Comparison of ENCODE assay signal across 17 cellular contexts in the genomic region with DNA sequence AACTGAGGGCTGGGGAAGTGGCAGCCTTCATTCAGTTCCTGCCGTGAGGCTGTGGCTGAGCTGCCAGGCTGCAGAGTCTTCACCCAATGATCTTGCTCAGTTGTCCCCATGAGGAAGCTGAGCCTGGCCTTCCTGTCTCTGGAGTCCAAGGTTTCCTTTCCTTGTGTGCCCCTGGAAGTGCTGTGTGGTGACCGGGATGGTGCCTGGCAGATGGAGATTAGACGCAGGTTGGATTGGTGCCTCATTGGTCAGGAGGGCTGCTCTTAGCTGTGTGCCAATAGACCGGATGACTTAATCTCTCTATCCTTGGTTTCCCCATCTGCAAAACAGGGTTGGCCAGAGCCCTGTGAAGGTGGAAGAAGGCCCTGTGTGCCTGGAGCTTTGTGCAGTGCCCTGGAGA. TPM values are rescaled to one million over a fixed set of nuclear protein-coding genes. Genes with fewer than 3 reads are reported as not detected.
DNase-seq lines count a peak whose midpoint lies in the region; ATAC-seq and TF ChIP-seq lines count a peak whose summit lies in the region.
"Had no signal": no experiment of that assay in that cellular context is flagged by ENCODE, and none has a peak within 500 bp of the region (broad histone marks: within the 10 kb centered on the region; RNA-seq: fewer than 3 reads in every experiment).

No MANE protein-coding gene starts in this region.

- peak overlapping the region in 1 of 7 donors; percentile 9 for H3K4me3 Mint-ChIP-seq in CD8-positive, alpha-beta memory T cell
- H3K4me3 Mint-ChIP-seq: memory B cell had no signal

- TF ChIP-seq CTCF in A673 (conservative IDR thresholded peaks at IDR 0.05; ENCODE audit: low read depth, low read length) (no peak), ascending aorta (IDR thresholded peaks at IDR 0.05) (no peak)

- no peaks in the 10 kb centered on the region for H3K27me3 ChIP-seq in A673 (replicated peaks; ENCODE audit: insufficient read depth, low read depth, low read length, poor library complexity)
- H3K27me3 ChIP-seq in CD8-positive, alpha-beta memory T cell (ENCODE audit: insufficient read depth, low read length, poor library complexity, severe bottlenecking): no peaks in the 10 kb centered on the region
- no peaks in the 10 kb centered on the region for H3K27me3 ChIP-seq in duodenal mucosa (ENCODE audit: control insufficient read depth in 1 of 2, insufficient read depth in 2 of 2, low read length in 2 of 2)
- no peaks in the 10 kb centered on the region for H3K27me3 ChIP-seq in mucosa of rectum (ENCODE audit: control insufficient read depth in 2 of 2, insufficient read depth in 2 of 2, low read length in 2 of 2)
- H3K27me3 ChIP-seq in aorta (ENCODE audit: control insufficient read depth in 1 of 2, insufficient read depth in 2 of 2, low read length in 1 of 2): no peaks in the 10 kb centered on the region
- H3K27me3 ChIP-seq in ascending aorta: no peaks in the 10 kb centered on the region
- H3K27me3 ChIP-seq: esophagus muscularis mucosa, tibial nerve had no signal

- peaks cover 0 to 24% (median 0%) of the 10 kb centered on the region in 3 donors for H3K36me3 Mint-ChIP-seq in CD8-positive, alpha-beta memory T cell

- H3K9me3 Mint-ChIP-seq in CD8-positive, alpha-beta memory T cell: no peaks in the 10 kb centered on the region

- H3K27ac ChIP-seq in A673 (ENCODE audit: low read depth, low read length, poor library complexity, severe bottlenecking) (peak overlapping the region; percentile 2), duodenal mucosa (ENCODE audit: low read depth, low read length) (peak overlapping the region; percentile 85), mucosa of rectum (ENCODE audit: low read depth in 2 of 2, low read length in 2 of 2) (peak overlapping the region; percentile 99), aorta (ENCODE audit: low read depth in 1 of 2, low read length in 2 of 2) (peak overlapping the region in 1 of 2 donors; percentile 18), ascending aorta (no peak overlapping the region)
- H3K27ac ChIP-seq in CD8-positive, alpha-beta memory T cell (ENCODE audit: low read depth, low read length): peak overlapping the region; percentile 17
- H3K27ac ChIP-seq: esophagus muscularis mucosa, parathyroid adenoma had no signal

- no peaks in the 10 kb centered on the region for H3K27me3 Mint-ChIP-seq in CD8-positive, alpha-beta memory T cell
- H3K27me3 Mint-ChIP-seq: memory B cell had no signal

- POLR2A ChIA-PET in A673 (lab: Charles Lee; ENCODE audit: low non-redundant PET): no interaction called here
- POLR2A ChIA-PET in CD8-positive, alpha-beta memory T cell (lab: Charles Lee): no interaction called here

- intact Hi-C loops in A673 (cut with micrococcal nuclease; ENCODE audit: unreplicated experiment): no loop called here
- intact Hi-C loops in aorta (cut with DNase I): no loop called here
- intact Hi-C loops in ascending aorta (cut with DNase I): no loop called here

- peaks cover 43 to 76% (median 48%) of the 10 kb centered on the region in 3 donors for H3K4me1 Mint-ChIP-seq in CD8-positive, alpha-beta memory T cell

- peak overlapping the region; percentile 30 to 68 for H3K9ac ChIP-seq in duodenal mucosa (ENCODE audit: low read depth in 1 of 2, low read length in 2 of 2)
- H3K9ac ChIP-seq in mucosa of rectum (ENCODE audit: low read depth in 1 of 2, low read length in 2 of 2): peak overlapping the region; percentile 72 to 82
- H3K9ac ChIP-seq: parathyroid adenoma had no signal

- ATAC-seq in aorta (ENCODE audit: low FRiP score) (no peak), GM21390 (IDR thresholded peaks at IDR 0.05; ENCODE audit: unreplicated experiment) (no peak)

- CTCF ChIA-PET in A673 (lab: Charles Lee): no interaction called here
- CTCF ChIA-PET in CD8-positive, alpha-beta memory T cell (lab: Charles Lee): interaction anchor here (0.8 kb wide), 1 partner anchor 9 kb away, joined by 4 read pairs; no protein-coding TSS in a partner anchor

- DNase-seq in A673 (ENCODE audit: low spot score) (no peak), aorta (no peak), ascending aorta (ENCODE audit: low spot score in 2 of 2) (no peak)
- DNase-seq in CD8-positive, alpha-beta memory T cell: no peak
- no peak for DNase-seq in activated CD4-positive, alpha-beta T cell treated with anti-CD3 and anti-CD28 coated beads for 48 hours
- DNase-seq: activated gamma-delta T cell treated with Interleukin-2 at 50 U/mL for 16 hours; central memory CD4-positive, alpha-beta T cell; NCI-H1930; NCI-H774; T1000 had no signal

- H3K9me3 ChIP-seq in A673 (ENCODE audit: low read depth, low read length, poor library complexity, severe bottlenecking) (peaks cover 5% of the 10 kb centered on the region), duodenal mucosa (ENCODE audit: control insufficient read depth in 1 of 2, low read length in 2 of 2) (no peaks in the 10 kb centered on the region), mucosa of rectum (ENCODE audit: control insufficient read depth in 2 of 2, low read length in 2 of 2) (no peaks in the 10 kb centered on the region), aorta (ENCODE audit: control insufficient read depth, low read length) (no peaks in the 10 kb centered on the region), ascending aorta (no peaks in the 10 kb centered on the region)
- H3K9me3 ChIP-seq in CD8-positive, alpha-beta memory T cell (ENCODE audit: low read length): no peaks in the 10 kb centered on the region
- H3K9me3 ChIP-seq: esophagus muscularis mucosa, tibial nerve had no signal

- no peak overlapping the region for H3K4me3 ChIP-seq in A673 (ENCODE audit: low read depth, low read length, poor library complexity, severe bottlenecking)
- H3K4me3 ChIP-seq in CD8-positive, alpha-beta memory T cell (ENCODE audit: low read length): no peak overlapping the region
- peak overlapping the region in 1 of 2 donors; percentile 50 for H3K4me3 ChIP-seq in duodenal mucosa (ENCODE audit: low read depth in 1 of 2, low read length in 2 of 2)
- peak overlapping the region in 1 of 2 donors; percentile 20 for H3K4me3 ChIP-seq in mucosa of rectum (ENCODE audit: low read length in 2 of 2)
- no peak overlapping the region for H3K4me3 ChIP-seq in aorta (ENCODE audit: low read length in 2 of 2)
- H3K4me3 ChIP-seq in ascending aorta: no peak overlapping the region
- H3K4me3 ChIP-seq: esophagus muscularis mucosa, tibial nerve had no signal

- 47 to 48% methylated on average over 4 of the region's 4 CpGs for WGBS in aorta, 2 donors

- BruUV-seq in A673 (replicated peaks; lab: Mats Ljungman, UMichigan): no TSS peak

- H3K36me3 ChIP-seq in A673 (ENCODE audit: insufficient read depth, low read length, poor library complexity, severe bottlenecking): no peaks in the 10 kb centered on the region
- H3K36me3 ChIP-seq in CD8-positive, alpha-beta memory T cell (ENCODE audit: insufficient read depth, low read length): peaks cover under 1% of the 10 kb centered on the region
- H3K36me3 ChIP-seq in duodenal mucosa (ENCODE audit: control insufficient read depth in 1 of 2, insufficient read depth in 2 of 2, low read length in 2 of 2): no peaks in the 10 kb centered on the region
- no peaks in the 10 kb centered on the region for H3K36me3 ChIP-seq in mucosa of rectum (ENCODE audit: control insufficient read depth in 2 of 2, insufficient read depth in 2 of 2, low read length in 2 of 2)
- no peaks in the 10 kb centered on the region for H3K36me3 ChIP-seq in aorta (ENCODE audit: control insufficient read depth in 1 of 2, insufficient read depth in 2 of 2, low read length in 1 of 2)
- no peaks in the 10 kb centered on the region for H3K36me3 ChIP-seq in ascending aorta
- H3K36me3 ChIP-seq: tibial nerve had no signal

- H3K27ac Mint-ChIP-seq in CD8-positive, alpha-beta memory T cell: peak overlapping the region in 7 of 8 donors; percentile 11 to 75 (median 54)

- H3K4me1 ChIP-seq in A673 (ENCODE audit: insufficient read depth, low read length, poor library complexity, severe bottlenecking): no peaks in the 10 kb centered on the region
- H3K4me1 ChIP-seq in CD8-positive, alpha-beta memory T cell (ENCODE audit: insufficient read depth, low read length): peaks cover 24% of the 10 kb centered on the region
- H3K4me1 ChIP-seq in duodenal mucosa (ENCODE audit: control insufficient read depth in 1 of 2, insufficient read depth in 2 of 2, low read length in 2 of 2): peaks cover 63 to 74% of the 10 kb centered on the region in 2 donors
- H3K4me1 ChIP-seq in mucosa of rectum (ENCODE audit: control insufficient read depth in 2 of 2, insufficient read depth in 2 of 2, low read length in 2 of 2): peaks cover 57 to 77% of the 10 kb centered on the region in 2 donors
- H3K4me1 ChIP-seq in aorta (ENCODE audit: control insufficient read depth in 1 of 2, insufficient read depth in 2 of 2, low read length in 2 of 2): no peaks in the 10 kb centered on the region
- H3K4me1 ChIP-seq in ascending aorta: peaks cover 0 to 2% of the 10 kb centered on the region in 2 donors
- H3K4me1 ChIP-seq: parathyroid adenoma had no signal

RNA-seq across cellular contexts. Expression of a gene that starts 24.6 kb away (rescaled TPM):
- 143 and 155 TPM in 2 replicates for total RNA-seq in A673 (2021)
- 100 to 1,000 TPM; 154 to 165 TPM for total RNA-seq in CD8-positive, alpha-beta memory T cell
- polyA plus RNA-seq in CD8-positive, alpha-beta memory T cell: 105 TPM
- total RNA-seq in aorta: 100 to 1,000 TPM; 118 to 160 TPM
- polyA plus RNA-seq in aorta: 10 to 100 TPM; 51.7 to 89.7 TPM
- 113 TPM for total RNA-seq in ascending aorta

RNA-seq across cellular contexts. Expression of a gene that starts 41.3 kb away (rescaled TPM):
- 82.4 and 89.6 TPM in 2 replicates for total RNA-seq in A673 (2021)
- total RNA-seq in CD8-positive, alpha-beta memory T cell: 10 to 100 TPM; 76.1 to 80.1 TPM
- 32.2 TPM for polyA plus RNA-seq in CD8-positive, alpha-beta memory T cell
- 10 to 100 TPM; 25.0 to 31.5 TPM for total RNA-seq in aorta
- polyA plus RNA-seq in aorta: 100 to 1,000 TPM in 1 of 2 donors, 10 to 100 TPM in 1; 54.2 to 243 TPM
- total RNA-seq in ascending aorta: 36.8 TPM

Comparison
In these comparisons a context has a peak if more than half of its experiments do, and no peak if none do; other contexts are left out.
1. H3K27ac ChIP-seq: peak in A673 (single experiment), CD8-positive, alpha-beta memory T cell (single experiment), duodenal mucosa (single experiment) and mucosa of rectum (2 of 2); none in ascending aorta (0 of 2).